ENCODE assay signal across 27 cellular contexts in genomic region chr3:173306110-173306509, GRCh38.
"Had no signal": no experiment of that assay in that cellular context is flagged by ENCODE, and none has a peak within 500 bp of the region (broad histone marks: within the 10 kb centered on the region; RNA-seq: fewer than 3 reads in every experiment).

No MANE protein-coding gene starts in this region.

- H3K4me2 ChIP-seq: neural progenitor cell had no signal

- H2AFZ ChIP-seq: neural progenitor cell, parathyroid adenoma had no signal

- H3K9ac ChIP-seq: neural progenitor cell, parathyroid adenoma had no signal

- H3K27ac ChIP-seq: neural progenitor cell, ovary, parathyroid adenoma, psoas muscle, right lobe of liver, sigmoid colon, stomach, thoracic aorta, thyroid gland, tibial nerve, upper lobe of left lung, vagina had no signal

- H3K4me1 Mint-ChIP-seq: nephron; neural progenitor cell; stimulated activated effector memory CD8-positive, alpha-beta T cell treated with anti-CD3 and anti-CD28 coated beads, Interleukin-12 subunit alpha, Interleukin-12 subunit beta, amount 100 ng/mL, for 72 hours; stimulated activated naive B cell treated with anti-CD40 and anti-IgM and Interleukin-4, amounts not matched to agents 10 μg/mL and 1 μg/mL and 100 μg/mL, for 72 hours had no signal

- H3K36me3 Mint-ChIP-seq: neural progenitor cell; stimulated activated effector memory CD8-positive, alpha-beta T cell treated with anti-CD3 and anti-CD28 coated beads, Interleukin-12 subunit alpha, Interleukin-12 subunit beta, amount 100 ng/mL, for 72 hours; stimulated activated naive B cell treated with anti-CD40 and anti-IgM and Interleukin-4, amounts not matched to agents 10 μg/mL and 1 μg/mL and 100 μg/mL, for 72 hours had no signal

- H3K4me3 Mint-ChIP-seq: nephron; neural progenitor cell; stimulated activated effector memory CD8-positive, alpha-beta T cell treated with anti-CD3 and anti-CD28 coated beads, Interleukin-12 subunit alpha, Interleukin-12 subunit beta, amount 100 ng/mL, for 72 hours; stimulated activated naive B cell treated with anti-CD40 and anti-IgM and Interleukin-4, amounts not matched to agents 10 μg/mL and 1 μg/mL and 100 μg/mL, for 72 hours; stimulated activated naive CD8-positive, alpha-beta T cell treated with anti-CD3 and anti-CD28 coated beads, Interleukin-15, Interleukin-2, amounts not matched to agents 100 ng/mL and 50 ng/mL, for 24 hours had no signal

- H3K79me2 ChIP-seq: parathyroid adenoma had no signal

- H3K9me3 ChIP-seq: ovary, psoas muscle, right lobe of liver, sigmoid colon, stomach, thoracic aorta, thyroid gland, tibial nerve, upper lobe of left lung, vagina had no signal

- H3K27me3 ChIP-seq: neural progenitor cell, ovary, right lobe of liver, sigmoid colon, stomach, thyroid gland, tibial nerve, upper lobe of left lung, vagina had no signal

- H3K27me3 Mint-ChIP-seq: progenitor cell of endocrine pancreas; stimulated activated naive B cell treated with anti-CD40 and anti-IgM and Interleukin-4, amounts not matched to agents 10 μg/mL and 1 μg/mL and 100 μg/mL, for 72 hours; stimulated activated naive CD8-positive, alpha-beta T cell treated with anti-CD3 and anti-CD28 coated beads, Interleukin-15, Interleukin-2, amounts not matched to agents 100 ng/mL and 50 ng/mL, for 24 hours had no signal

- H3K9me3 Mint-ChIP-seq: nephron; neural progenitor cell; stimulated activated naive B cell treated with anti-CD40 and anti-IgM and Interleukin-4, amounts not matched to agents 10 μg/mL and 1 μg/mL and 100 μg/mL, for 72 hours had no signal

- H3K4me3 ChIP-seq: neural progenitor cell, ovary, psoas muscle, right lobe of liver, sigmoid colon, stomach, thoracic aorta, thyroid gland, tibial nerve, upper lobe of left lung, vagina had no signal

- DNase-seq: occipital lobe; ovary; posterior cingulate gyrus; psoas muscle; right cardiac atrium; right lobe of liver; sigmoid colon; small intestine; stimulated activated CD4-positive, alpha-beta T cell treated with anti-CD3 and anti-CD28 coated beads, Interleukin-15, amount 100 ng/mL, for 24 hours; stimulated activated CD4-positive, alpha-beta T cell treated with anti-CD3 and anti-CD28 coated beads, Interleukin-2, amount 100 ng/mL, for 24 hours; stimulated activated CD4-positive, alpha-beta T cell treated with anti-CD3 and anti-CD28 coated beads, Interleukin-2, amount 100 ng/mL, for 48 hours; stimulated activated CD4-positive, alpha-beta T cell treated with anti-CD3 and anti-CD28 coated beads, Interleukin-4, amount 100 ng/mL, for 24 hours; stimulated activated naive B cell treated with anti-CD40 and anti-IgM and Interleukin-4, amounts not matched to agents 10 μg/mL and 1 μg/mL and 100 μg/mL, for 72 hours; stimulated activated naive CD4-positive, alpha-beta T cell treated with Interleukin-2 at 50 U/mL for 16 hours; stomach; thyroid gland; trophoblast cell had no signal

- H3K4me1 ChIP-seq: parathyroid adenoma, psoas muscle, right lobe of liver, sigmoid colon, stomach, thyroid gland, tibial nerve, upper lobe of left lung, vagina had no signal

- H3K36me3 ChIP-seq: neural progenitor cell, ovary, right lobe of liver, sigmoid colon, stomach, thoracic aorta, thyroid gland, tibial nerve, upper lobe of left lung, vagina had no signal

- H3K27ac Mint-ChIP-seq: nephron; neural progenitor cell; progenitor cell of endocrine pancreas; stimulated activated effector memory CD8-positive, alpha-beta T cell treated with anti-CD3 and anti-CD28 coated beads, Interleukin-12 subunit alpha, Interleukin-12 subunit beta, amount 100 ng/mL, for 72 hours; stimulated activated naive B cell treated with anti-CD40 and anti-IgM and Interleukin-4, amounts not matched to agents 10 μg/mL and 1 μg/mL and 100 μg/mL, for 72 hours; stimulated activated naive CD8-positive, alpha-beta T cell treated with anti-CD3 and anti-CD28 coated beads, Interleukin-15, Interleukin-2, amounts not matched to agents 100 ng/mL and 50 ng/mL, for 24 hours had no signal
